In genomic region chr6:149895702-149896310, GRCh38 we compare ENCODE assay signal across 8 cellular contexts. TPM values are rescaled to one million over a fixed set of nuclear protein-coding genes. Genes with fewer than 3 reads are reported as not detected.
DNase-seq lines count a peak whose midpoint lies in the region; ATAC-seq and TF ChIP-seq lines count a peak whose summit lies in the region.

No MANE protein-coding gene starts in this region.

- H3K9ac ChIP-seq in BLaER1, result no peak overlapping the region
- H3K9ac ChIP-seq in endodermal cell (ENCODE audit: extremely low read depth, low read length, poor library complexity, severe bottlenecking), result no peak overlapping the region

- no peaks in the 10 kb centered on the region for H3K36me3 Mint-ChIP-seq in endodermal cell (ENCODE audit: low read depth)

- no peak overlapping the region for H3K4me3 ChIP-seq in BLaER1
- H3K4me3 ChIP-seq in fibroblast of pulmonary artery (replicated peaks; ENCODE audit: low read depth, low read length), result no peak overlapping the region
- no peak overlapping the region for H3K4me3 ChIP-seq in endodermal cell (ENCODE audit: low read length)
- H3K4me3 ChIP-seq in coronary artery, result no peak overlapping the region

- no peaks in the 10 kb centered on the region for H3K27me3 ChIP-seq in BLaER1
- H3K27me3 ChIP-seq in endodermal cell (ENCODE audit: control insufficient read depth, insufficient read depth, low read length, poor library complexity, severe bottlenecking), result peaks cover 7% of the 10 kb centered on the region

- no peak overlapping the region for H3K4me3 Mint-ChIP-seq in endodermal cell

- no peak overlapping the region for H3K27ac ChIP-seq in BLaER1
- H3K27ac ChIP-seq in KOPT-K1 (ENCODE audit: low read depth, low read length, poor library complexity, severe bottlenecking), result peak overlapping the region; percentile 35
- H3K27ac ChIP-seq in endodermal cell (ENCODE audit: low read depth, low read length), result no peak overlapping the region
- peak overlapping the region in 1 of 2 donors; percentile 87 for H3K27ac ChIP-seq in coronary artery

- H4K20me1 ChIP-seq in BLaER1, result no peaks in the 10 kb centered on the region

- WGBS in endodermal cell (ENCODE audit: insufficient coverage in 1 of 2, insufficient read length in 1 of 2), 2 experiments, result 83 to 89% methylated on average over 5 of the region's 5 CpGs

- no peak for ATAC-seq in HG03175 (IDR thresholded peaks at IDR 0.05; ENCODE audit: unreplicated experiment)

- peak overlapping the region; percentile 38 for H3K4me2 ChIP-seq in BLaER1

- no peak overlapping the region for H3K27ac Mint-ChIP-seq in endodermal cell

- H3K4me1 Mint-ChIP-seq in endodermal cell, result peaks cover 8% of the 10 kb centered on the region

- H3K4me1 ChIP-seq in BLaER1 (peaks cover 19% of the 10 kb centered on the region), endodermal cell (ENCODE audit: control insufficient read depth, insufficient read depth, low read length) (no peaks in the 10 kb centered on the region)

- H3K36me3 ChIP-seq in BLaER1, result no peaks in the 10 kb centered on the region
- H3K36me3 ChIP-seq in KOPT-K1 (ENCODE audit: insufficient read depth, low read length), result no peaks in the 10 kb centered on the region
- H3K36me3 ChIP-seq in endodermal cell (ENCODE audit: control insufficient read depth, insufficient read depth, low read length), result no peaks in the 10 kb centered on the region

- no peaks in the 10 kb centered on the region for H3K9me3 Mint-ChIP-seq in endodermal cell

- H3K9me3 ChIP-seq in BLaER1 (no peaks in the 10 kb centered on the region), KOPT-K1 (ENCODE audit: insufficient read depth, low read length, poor library complexity, severe bottlenecking) (no peaks in the 10 kb centered on the region), endodermal cell (ENCODE audit: control insufficient read depth, low read length) (no peaks in the 10 kb centered on the region)

- peaks cover 50% of the 10 kb centered on the region for H3K27me3 Mint-ChIP-seq in endodermal cell (ENCODE audit: insufficient read depth)

- DNase-seq in activated CD4-positive, alpha-beta T cell treated with anti-CD3 and anti-CD28 coated beads, Interleukin-2, amount 50 U/mL, for 48 hours, result peak; percentile 11 to 37
- DNase-seq in fibroblast of pulmonary artery (ENCODE audit: low read depth), result peak; percentile 49
- DNase-seq in stimulated activated CD4-positive, alpha-beta T cell treated with anti-CD3 and anti-CD28 coated beads, Interleukin-4, amount 100 ng/mL, for 1 hour, result peak; percentile 8
- DNase-seq in endodermal cell, result no peak
- DNase-seq in coronary artery (ENCODE audit: low spot score), result no peak

- TF ChIP-seq CTCF in fibroblast of pulmonary artery (IDR thresholded peaks at IDR 0.05; ENCODE audit: low read length, missing control alignments) (no peak), endodermal cell (conservative IDR thresholded peaks at IDR 0.05) (no peak), coronary artery (IDR thresholded peaks at IDR 0.05) (no peak)

RNA-seq across cellular contexts. Expression of gene RAET1E, which starts 2.1 kb away (rescaled TPM):
- total RNA-seq in endodermal cell, result not detected
- polyA plus RNA-seq in endodermal cell (2013, experiment 1 of 2), result not detected
- polyA plus RNA-seq in endodermal cell (2013, experiment 2 of 2), result not detected

RNA-seq across cellular contexts. Expression of gene RAET1G, which starts 27.1 kb away (rescaled TPM):
- not detected for total RNA-seq in endodermal cell
- polyA plus RNA-seq in endodermal cell (2013, experiment 1 of 2), result not detected
- polyA plus RNA-seq in endodermal cell (2013, experiment 2 of 2), result not detected

RNA-seq across cellular contexts. Expression of gene LRP11, which starts 31.6 kb away (rescaled TPM):
- total RNA-seq in endodermal cell, result 1 to 10 TPM; 3.6 to 6.0 TPM
- 14.1 TPM for polyA plus RNA-seq in endodermal cell (2013, experiment 1 of 2)
- 13.2 TPM for polyA plus RNA-seq in endodermal cell (2013, experiment 2 of 2)

RNA-seq across cellular contexts. Expression of gene ULBP2, which starts 46.0 kb away (rescaled TPM):
- total RNA-seq in endodermal cell, result under 1 TPM in 1 of 2 donors, not detected in 1; 0.20 TPM
- polyA plus RNA-seq in endodermal cell (2013, experiment 1 of 2), result 0.78 TPM
- polyA plus RNA-seq in endodermal cell (2013, experiment 2 of 2), result 0.58 TPM

Comparison
In these comparisons a context has a peak if more than half of its experiments do, and no peak if none do; other contexts are left out.
1. DNase-seq: peak in activated CD4-positive, alpha-beta T cell treated with anti-CD3 and anti-CD28 coated beads, Interleukin-2, amount 50 U/mL, for 48 hours (2 of 2), fibroblast of pulmonary artery (single experiment) and stimulated activated CD4-positive, alpha-beta T cell treated with anti-CD3 and anti-CD28 coated beads, Interleukin-4, amount 100 ng/mL, for 1 hour (single experiment); none in endodermal cell (single experiment) and coronary artery (single experiment).